In genomic region chr11:63639195-63639832, GRCh38 we compare ENCODE assay signal across 9 cellular contexts. TPM values are rescaled to one million over a fixed set of nuclear protein-coding genes. Genes with fewer than 3 reads are reported as not detected.
DNase-seq lines count a peak whose midpoint lies in the region; ATAC-seq and TF ChIP-seq lines count a peak whose summit lies in the region.
"Had no signal": no experiment of that assay in that cellular context is flagged by ENCODE, and none has a peak within 500 bp of the region (broad histone marks: within the 10 kb centered on the region; RNA-seq: fewer than 3 reads in every experiment).

No MANE protein-coding gene starts in this region.

- intact Hi-C loops in CD8-positive, alpha-beta T cell (cut with DNase I, micrococcal nuclease): loop anchor here (1.0 to 5.0 kb wide), 5 partner anchors 87 to 732 kb away; partner anchors contain the start of gene PLAAT4 (in 1 of the 2)
- intact Hi-C loops in breast epithelium (cut with DNase I; ENCODE audit: low total_unique reads): no loop called here
- intact Hi-C loops in posterior cingulate gyrus (cut with DNase I): loop anchor here (2.0 to 5.0 kb wide), 2 partner anchors 99 to 602 kb away; no protein-coding TSS in a partner anchor

- H3K36me3 ChIP-seq in CD8-positive, alpha-beta T cell (ENCODE audit: insufficient read depth, low read length): peaks cover 15% of the 10 kb centered on the region
- no peaks in the 10 kb centered on the region for H3K36me3 ChIP-seq in KMS-11 (ENCODE audit: insufficient read depth)
- H3K36me3 ChIP-seq in breast epithelium: peaks cover 8% of the 10 kb centered on the region

- no peak overlapping the region for H3K27ac ChIP-seq in CD8-positive, alpha-beta T cell (ENCODE audit: low read depth, low read length)
- no peak overlapping the region for H3K27ac ChIP-seq in KMS-11
- peak overlapping the region in 1 of 2 donors; percentile 30 for H3K27ac ChIP-seq in breast epithelium

- peaks cover 8% of the 10 kb centered on the region for H3K4me1 Mint-ChIP-seq in CD8-positive, alpha-beta T cell (ENCODE audit: low read depth)
- H3K4me1 Mint-ChIP-seq in effector memory CD8-positive, alpha-beta T cell (ENCODE audit: low read depth in 2 of 2): peaks cover 9 to 19% of the 10 kb centered on the region in 2 donors

- DNase-seq in CD8-positive, alpha-beta T cell: no peak
- DNase-seq in breast epithelium (ENCODE audit: low spot score in 2 of 2) (no peak), myocyte (ENCODE audit: low read depth) (peak; percentile 29), posterior cingulate gyrus (no peak)
- DNase-seq in effector memory CD8-positive, alpha-beta T cell: no peak

- no peak overlapping the region for H3K4me3 Mint-ChIP-seq in CD8-positive, alpha-beta T cell
- no peak overlapping the region for H3K4me3 Mint-ChIP-seq in effector memory CD8-positive, alpha-beta T cell
- H3K4me3 Mint-ChIP-seq: T-helper 1 cell treated with Interleukin-12 subunit alpha and Interleukin-12 subunit beta and Interleukin-4 antibody, amounts not matched to agents 30 μg/mL and 1 μg/mL, for 36 hours had no signal

- no peak overlapping the region for H3K4me2 ChIP-seq in KMS-11

- TF ChIP-seq POLR2A in breast epithelium (IDR thresholded peaks at IDR 0.05): no peak

- peak overlapping the region; percentile 50 for H3K27ac Mint-ChIP-seq in CD8-positive, alpha-beta T cell
- peak overlapping the region in 1 of 2 donors; percentile 83 for H3K27ac Mint-ChIP-seq in effector memory CD8-positive, alpha-beta T cell
- H3K27ac Mint-ChIP-seq: T-helper 1 cell treated with Interleukin-12 subunit alpha and Interleukin-12 subunit beta and Interleukin-4 antibody, amounts not matched to agents 30 μg/mL and 1 μg/mL, for 36 hours had no signal

- POLR2A ChIA-PET in CD8-positive, alpha-beta T cell (lab: Charles Lee): interaction anchor here (0.6 to 1.2 kb wide), 2 partner anchors 87 to 198 kb away, joined by 4 to 5 read pairs; no protein-coding TSS in a partner anchor

- H2AFZ ChIP-seq in KMS-11 (ENCODE audit: low read depth): no peak overlapping the region

- CTCF ChIA-PET in CD8-positive, alpha-beta T cell (lab: Charles Lee): interaction anchor here (0.7 to 10.2 kb wide), 19 partner anchors 9 to 604 kb away, joined by 3 to 228 read pairs (median 4); partner anchors contain the start of genes PLAAT5 and RTN3

- H3K79me2 ChIP-seq in KMS-11 (ENCODE audit: insufficient read depth, low read depth): no peaks in the 10 kb centered on the region

- H3K9me3 ChIP-seq in CD8-positive, alpha-beta T cell (ENCODE audit: low read length): no peaks in the 10 kb centered on the region
- no peaks in the 10 kb centered on the region for H3K9me3 ChIP-seq in breast epithelium

- no peak for ATAC-seq in CD8-positive, alpha-beta T cell
- no peak for ATAC-seq in HG03095 (IDR thresholded peaks at IDR 0.05; ENCODE audit: unreplicated experiment)
- no peak for ATAC-seq in HG02678 (IDR thresholded peaks at IDR 0.05; ENCODE audit: unreplicated experiment)
- no peak for ATAC-seq in effector memory CD8-positive, alpha-beta T cell (replicated peaks)

- peak; percentile 71 for TF ChIP-seq CTCF in CD8-positive, alpha-beta T cell (IDR thresholded peaks at IDR 0.05)
- TF ChIP-seq CTCF in KMS-11 (conservative IDR thresholded peaks at IDR 0.05; ENCODE audit: low read depth, low read length) (peak; percentile 71), breast epithelium (IDR thresholded peaks at IDR 0.05) (peak; percentile 34 to 48 (median 45))

- no peaks in the 10 kb centered on the region for H3K27me3 ChIP-seq in CD8-positive, alpha-beta T cell (ENCODE audit: insufficient read depth, low read length)
- H3K27me3 ChIP-seq in KMS-11 (ENCODE audit: insufficient read depth, low read depth) (no peaks in the 10 kb centered on the region), breast epithelium (no peaks in the 10 kb centered on the region)

- no peak overlapping the region for H3K4me3 ChIP-seq in CD8-positive, alpha-beta T cell (ENCODE audit: low read depth, low read length)
- H3K4me3 ChIP-seq in KMS-11 (IDR thresholded peaks at IDR 0.05; ENCODE audit: insufficient read depth, low read depth, low read length) (no peak overlapping the region), breast epithelium (no peak overlapping the region)

- peaks cover 51% of the 10 kb centered on the region for H3K36me3 Mint-ChIP-seq in CD8-positive, alpha-beta T cell
- peaks cover 49% of the 10 kb centered on the region for H3K36me3 Mint-ChIP-seq in effector memory CD8-positive, alpha-beta T cell (ENCODE audit: insufficient read depth)

- no peak overlapping the region for H3K9ac ChIP-seq in KMS-11

- no peaks in the 10 kb centered on the region for H3K4me1 ChIP-seq in CD8-positive, alpha-beta T cell (ENCODE audit: insufficient read depth, low read length)
- H3K4me1 ChIP-seq in KMS-11 (ENCODE audit: low read depth, poor library complexity, severe bottlenecking): peaks cover 4% of the 10 kb centered on the region
- H3K4me1 ChIP-seq in breast epithelium: no peaks in the 10 kb centered on the region

- H3K9me3 Mint-ChIP-seq in CD8-positive, alpha-beta T cell: no peaks in the 10 kb centered on the region
- no peaks in the 10 kb centered on the region for H3K9me3 Mint-ChIP-seq in effector memory CD8-positive, alpha-beta T cell
- H3K9me3 Mint-ChIP-seq: T-helper 1 cell treated with Interleukin-12 subunit alpha and Interleukin-12 subunit beta and Interleukin-4 antibody, amounts not matched to agents 30 μg/mL and 1 μg/mL, for 36 hours had no signal

- H3K27me3 Mint-ChIP-seq in CD8-positive, alpha-beta T cell (ENCODE audit: low read depth): no peaks in the 10 kb centered on the region
- no peaks in the 10 kb centered on the region for H3K27me3 Mint-ChIP-seq in effector memory CD8-positive, alpha-beta T cell

- no peaks in the 10 kb centered on the region for H4K20me1 ChIP-seq in KMS-11 (ENCODE audit: insufficient read depth)

RNA-seq across cellular contexts. Expression of gene PLAAT3, which starts 25.1 kb away (rescaled TPM):
- total RNA-seq in CD8-positive, alpha-beta T cell: 1 to 10 TPM; 5.0 to 5.9 TPM
- total RNA-seq in breast epithelium (100 to 1,000 TPM; 128 to 527 (median 204) TPM), myocyte (83.5 and 90.2 TPM in 2 replicates)
- 116 TPM for polyA plus RNA-seq in myocyte (2012)

RNA-seq across cellular contexts. Expression of gene ATL3, which starts 31.9 kb away (rescaled TPM):
- 10 to 100 TPM; 11.6 to 11.8 TPM for total RNA-seq in CD8-positive, alpha-beta T cell
- total RNA-seq in breast epithelium (100 to 1,000 TPM in 1 of 3 donors, 10 to 100 TPM in 2; 75.2 to 165 (median 77.3) TPM), myocyte (28.2 and 30.8 TPM in 2 replicates)
- polyA plus RNA-seq in myocyte (2012): 18.4 TPM

RNA-seq across cellular contexts. Expression of gene RTN3, which starts 42.0 kb away (rescaled TPM):
- 10 to 100 TPM; 12.4 to 13.2 TPM for total RNA-seq in CD8-positive, alpha-beta T cell
- total RNA-seq in breast epithelium: 100 to 1,000 TPM; 115 to 199 (median 162) TPM
- total RNA-seq in myocyte: 65.6 and 80.4 TPM in 2 replicates
- polyA plus RNA-seq in myocyte (2012): 113 TPM

Comparison
In these comparisons a context has a peak if more than half of its experiments do, and no peak if none do; other contexts are left out.
1. RNA of gene PLAAT3, which starts 25.1 kb away (total RNA-seq): 128 to 527 TPM in breast epithelium and 83.5 to 90.2 TPM in myocyte; 5.0 to 5.9 TPM in CD8-positive, alpha-beta T cell; every median in the first group is over 10 times any median in the second.
2. Peak in every context shown above with its lines, with median percentiles within 50 percentile points of each other: CTCF ChIP-seq.